In genomic region chr1:162663589-162664030, GRCh38 we compare ENCODE assay signal across 11 cellular contexts.
DNase-seq lines count a peak whose midpoint lies in the region; ATAC-seq, FAIRE-seq and TF ChIP-seq lines count a peak whose summit lies in the region.
"Had no signal": no experiment of that assay in that cellular context is flagged by ENCODE, and none has a peak within 500 bp of the region (broad histone marks: within the 10 kb centered on the region; RNA-seq: fewer than 3 reads in every experiment).

No MANE protein-coding gene starts in this region.

- DNase-seq in GM04504 (ENCODE audit: low read depth): peak; percentile 79
- DNase-seq in NCI-H510A (lab: John Stamatoyannopoulos, UW): peak; percentile 48
- peak; percentile 63 for DNase-seq in fibroblast of the conjunctiva (ENCODE audit: low read depth)
- DNase-seq in retinal pigment epithelial cell (ENCODE audit: low read depth): peak; percentile 64
- no peak for DNase-seq in NCI-H1105 treated with DMSO at 0.1 percent for 48 hours (lab: John Stamatoyannopoulos, UW)
- DNase-seq in RCC 7860 (ENCODE audit: low spot score): no peak
- DNase-seq: activated T-cell treated with anti-CD3 and anti-CD28 coated beads, Interleukin-2, amount 50 U/mL, for 24 hours; GF-D8; naive B cell had no signal

- H3K4me3 ChIP-seq in retinal pigment epithelial cell (ENCODE audit: low read length): no peak overlapping the region

- no peak for FAIRE-seq in RCC 7860 (lab: Jason Lieb, UNC)

- TF ChIP-seq CTCF in retinal pigment epithelial cell (conservative IDR thresholded peaks at IDR 0.05; ENCODE audit: low read depth, low read length): no peak

- ATAC-seq in HG03521 (IDR thresholded peaks at IDR 0.05; ENCODE audit: unreplicated experiment) (no peak), HG03095 (IDR thresholded peaks at IDR 0.05; ENCODE audit: unreplicated experiment) (no peak)

Comparison
In these comparisons a context has a peak if more than half of its experiments do, and no peak if none do; other contexts are left out.
1. DNase-seq: peak in GM04504 (single experiment), NCI-H510A (single experiment), fibroblast of the conjunctiva (single experiment) and retinal pigment epithelial cell (single experiment); none in NCI-H1105 treated with DMSO at 0.1 percent for 48 hours (single experiment) and RCC 7860 (single experiment).